In genomic region chr3:32961189-32961715, GRCh38 we compare ENCODE assay signal across 18 cellular contexts. TPM values are rescaled to one million over a fixed set of nuclear protein-coding genes. Genes with fewer than 3 reads are reported as not detected.
DNase-seq lines count a peak whose midpoint lies in the region; ATAC-seq, FAIRE-seq and TF ChIP-seq lines count a peak whose summit lies in the region.
"Had no signal": no experiment of that assay in that cellular context is flagged by ENCODE, and none has a peak within 500 bp of the region (broad histone marks: within the 10 kb centered on the region; RNA-seq: fewer than 3 reads in every experiment).

No MANE protein-coding gene starts in this region.

- no peaks in the 10 kb centered on the region for H3K36me3 ChIP-seq in kidney (ENCODE audit: control insufficient read depth in 1 of 2, insufficient read depth in 2 of 2, low read length in 2 of 2)
- H3K36me3 ChIP-seq: heart left ventricle, right lobe of liver, suprapubic skin had no signal

- H3K27ac ChIP-seq in kidney (ENCODE audit: low read depth in 2 of 2, low read length in 2 of 2): no peak overlapping the region
- H3K27ac ChIP-seq: A549, epithelial cell of prostate, heart left ventricle, right lobe of liver, suprapubic skin had no signal

- DNase-seq in activated T-cell treated with anti-CD3 and anti-CD28 coated beads for 24 hours (ENCODE audit: low read depth): peak; percentile 35
- DNase-seq in activated T-cell treated with anti-CD3 and anti-CD28 coated beads for 4 hours: no peak
- DNase-seq in activated CD4-positive, alpha-beta T cell treated with anti-CD3 and anti-CD28 coated beads, Interleukin-2, amount 50 U/mL, for 1 hour: peak; percentile 36
- no peak for DNase-seq in activated naive CD8-positive, alpha-beta T cell treated with anti-CD3 and anti-CD28 coated beads, Interleukin-2, amount 50 U/mL, for 24 hours
- DNase-seq in stimulated activated CD8-positive, alpha-beta memory T cell treated with anti-CD3 and anti-CD28 coated beads, Interleukin-4, amount 100 ng/mL, for 48 hours: peak; percentile 60
- no peak for DNase-seq in foreskin fibroblast
- no peak for DNase-seq in ecto neural progenitor cell (ENCODE audit: low spot score)
- DNase-seq in kidney: no peak
- DNase-seq: activated gamma-delta T cell; caudate nucleus; COR-L47; heart left ventricle; naive thymus-derived CD8-positive, alpha-beta T cell; NCI-H1930; right lobe of liver had no signal

- H3K36me3 Mint-ChIP-seq in activated naive CD8-positive, alpha-beta T cell treated with anti-CD3 and anti-CD28 coated beads, Interleukin-2, amount 50 U/mL, for 24 hours (ENCODE audit: low read depth): peaks cover 23% of the 10 kb centered on the region

- H3K4me3 Mint-ChIP-seq in activated naive CD8-positive, alpha-beta T cell treated with anti-CD3 and anti-CD28 coated beads, Interleukin-2, amount 50 U/mL, for 24 hours: peak overlapping the region; percentile 21

- FAIRE-seq in kidney (lab: Jason Lieb, UNC): no peak
- FAIRE-seq: A549 had no signal

- peak; percentile 57 for ATAC-seq in activated naive CD8-positive, alpha-beta T cell treated with anti-CD3 and anti-CD28 coated beads, Interleukin-2, amount 50 U/mL, for 24 hours
- ATAC-seq: A549 had no signal

- no peak overlapping the region for H3K9ac ChIP-seq in kidney (ENCODE audit: low read length in 2 of 2)

- H3K4me1 Mint-ChIP-seq in activated naive CD8-positive, alpha-beta T cell treated with anti-CD3 and anti-CD28 coated beads, Interleukin-2, amount 50 U/mL, for 24 hours: peaks cover 56% of the 10 kb centered on the region

- peaks cover 0 to 5% of the 10 kb centered on the region in 2 donors for H3K9me3 ChIP-seq in kidney (ENCODE audit: control insufficient read depth in 1 of 2, low read length in 2 of 2)
- H3K9me3 ChIP-seq: right lobe of liver had no signal

- peaks cover 0 to 2% of the 10 kb centered on the region in 2 donors for H3K4me1 ChIP-seq in kidney (ENCODE audit: control insufficient read depth in 1 of 2, insufficient read depth in 1 of 2, low read depth in 1 of 2, low read length in 2 of 2)
- H3K4me1 ChIP-seq: A549, right lobe of liver, suprapubic skin had no signal

- H3K4me3 ChIP-seq in foreskin fibroblast (ENCODE audit: low read depth in 1 of 2, low read length in 2 of 2) (no peak overlapping the region), kidney (ENCODE audit: low read length in 2 of 2) (no peak overlapping the region)
- H3K4me3 ChIP-seq: A549, heart left ventricle, right lobe of liver, suprapubic skin had no signal

- peaks cover 2% of the 10 kb centered on the region for H3K27me3 Mint-ChIP-seq in activated naive CD8-positive, alpha-beta T cell treated with anti-CD3 and anti-CD28 coated beads, Interleukin-2, amount 50 U/mL, for 24 hours

- intact Hi-C loops in kidney (cut with DNase I): no loop called here

- no peak for TF ChIP-seq CTCF in foreskin fibroblast (IDR thresholded peaks at IDR 0.05; ENCODE audit: low read depth, low read length)
- no peak for TF ChIP-seq CTCF in kidney (IDR thresholded peaks at IDR 0.05; ENCODE audit: borderline replicate concordance, extremely low read depth, insufficient read depth)

- peaks cover 20% of the 10 kb centered on the region for H3K9me3 Mint-ChIP-seq in activated naive CD8-positive, alpha-beta T cell treated with anti-CD3 and anti-CD28 coated beads, Interleukin-2, amount 50 U/mL, for 24 hours

- peak overlapping the region; percentile 77 for H3K27ac Mint-ChIP-seq in activated naive CD8-positive, alpha-beta T cell treated with anti-CD3 and anti-CD28 coated beads, Interleukin-2, amount 50 U/mL, for 24 hours

RNA-seq across cellular contexts. Expression of gene CCR4, which starts 9.8 kb away (rescaled TPM):
- total RNA-seq in kidney: 2.3 TPM
- polyA plus RNA-seq in kidney (ENCODE audit: insufficient read depth, low read depth, low replicate concordance): not detected
- polyA plus RNA-seq: A549 had no signal

Comparison
In these comparisons a context has a peak if more than half of its experiments do, and no peak if none do; other contexts are left out.
1. DNase-seq: peak in activated T-cell treated with anti-CD3 and anti-CD28 coated beads for 24 hours (single experiment), activated CD4-positive, alpha-beta T cell treated with anti-CD3 and anti-CD28 coated beads, Interleukin-2, amount 50 U/mL, for 1 hour (single experiment) and stimulated activated CD8-positive, alpha-beta memory T cell treated with anti-CD3 and anti-CD28 coated beads, Interleukin-4, amount 100 ng/mL, for 48 hours (single experiment); none in activated T-cell treated with anti-CD3 and anti-CD28 coated beads for 4 hours (single experiment), activated naive CD8-positive, alpha-beta T cell treated with anti-CD3 and anti-CD28 coated beads, Interleukin-2, amount 50 U/mL, for 24 hours (single experiment), foreskin fibroblast (0 of 2), ecto neural progenitor cell (single experiment) and kidney (single experiment).